ENCODE assay signal across 8 cellular contexts in the genomic region with DNA sequence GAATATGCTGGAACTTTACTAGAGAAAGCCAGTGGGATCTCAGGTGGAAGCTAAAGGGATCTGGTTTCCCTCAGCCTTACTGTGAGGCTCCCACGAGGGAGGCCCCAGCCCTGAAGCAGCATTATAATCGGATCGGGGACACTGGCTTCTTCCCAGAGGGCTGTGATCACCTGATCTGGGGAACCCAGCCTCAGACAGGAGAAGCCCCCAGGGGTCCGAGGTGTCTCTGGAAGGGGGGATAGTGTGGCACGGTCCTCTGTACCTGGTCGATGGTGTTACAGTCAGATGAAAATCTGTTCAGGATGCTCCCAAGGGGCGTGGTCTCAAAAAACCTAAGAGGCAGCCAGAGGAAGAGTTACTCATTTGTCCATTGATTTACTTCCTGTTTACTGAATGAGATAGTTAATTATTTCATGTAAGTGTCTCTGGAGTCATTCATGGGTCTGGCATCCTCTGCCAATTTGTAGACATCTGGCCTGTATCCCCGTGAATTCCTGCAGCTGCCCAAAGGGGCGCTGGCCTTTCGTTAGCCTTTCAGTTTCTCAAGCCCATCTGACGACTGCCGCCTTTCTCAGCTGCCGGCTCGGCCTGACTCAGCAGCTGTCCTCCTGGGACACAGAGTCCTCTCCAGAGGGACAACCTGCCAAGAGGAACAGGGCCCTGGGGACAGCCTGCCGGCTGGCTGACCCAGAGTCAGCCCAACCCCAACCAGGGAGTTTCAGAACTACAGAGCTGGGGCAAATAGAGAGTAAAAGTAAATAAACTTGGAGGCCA. TPM values are rescaled to one million over a fixed set of nuclear protein-coding genes. Genes with fewer than 3 reads are reported as not detected.
A peak's percentile ranks its signal among the peaks of the same experiment; 100 is the strongest.
DNase-seq lines count a peak whose midpoint lies in the region; ATAC-seq and TF ChIP-seq lines count a peak whose summit lies in the region.

No MANE protein-coding gene starts in this region.

- H3K9me3 Mint-ChIP-seq in T-cell, result no peaks in the 10 kb centered on the region

- no peak overlapping the region for H3K4me3 Mint-ChIP-seq in T-cell

- CTCF ChIA-PET in T-cell (lab: Charles Lee), result interaction anchor here in 1 of 2 donors (0.5 kb wide), 1 partner anchor 185 kb away, joined by 3 read pairs; no protein-coding TSS in a partner anchor

- H3K36me3 Mint-ChIP-seq in T-cell, result no peaks in the 10 kb centered on the region

- DNase-seq in GM06990 (ENCODE audit: extremely low read depth, insufficient read length), result no peak
- peak; percentile 71 for DNase-seq in NB4 (ENCODE audit: low read depth)
- DNase-seq in dermis blood vessel endothelial cell, result peak; percentile 55
- peak; percentile 86 for DNase-seq in mucosa of gallbladder (ENCODE audit: low spot score)
- no peak for DNase-seq in T-cell
- DNase-seq in stimulated activated naive CD8-positive, alpha-beta T cell treated with anti-CD3 and anti-CD28 coated beads, Interleukin-15, Interleukin-2, amounts not matched to agents 100 U/mL and 50 U/mL, for 24 hours, result no peak
- no peak for DNase-seq in islet precursor cell

- no peaks in the 10 kb centered on the region for H3K4me1 Mint-ChIP-seq in T-cell

- TF ChIP-seq POLR2A in NB4 (IDR thresholded peaks at IDR 0.05; ENCODE audit: extremely low read depth, insufficient read length), result no peak

- H3K4me3 ChIP-seq in GM06990 (replicated peaks; ENCODE audit: low read depth, low read length) (no peak overlapping the region), NB4 (ENCODE audit: low read depth, low read length) (no peak overlapping the region)

- peak; percentile 27 for TF ChIP-seq CTCF in GM06990 (IDR thresholded peaks at IDR 0.05; ENCODE audit: insufficient read depth, low read length, poor library complexity, severe bottlenecking)
- peak; percentile 12 for TF ChIP-seq CTCF in NB4 (IDR thresholded peaks at IDR 0.05; ENCODE audit: low read depth, low read length)

- ATAC-seq in T-cell (replicated peaks in 1 of 4) (no peak), HG03520 (IDR thresholded peaks at IDR 0.05; ENCODE audit: unreplicated experiment) (no peak)
- no peak for ATAC-seq in stimulated activated naive CD8-positive, alpha-beta T cell treated with anti-CD3 and anti-CD28 coated beads, Interleukin-15, Interleukin-2, amounts not matched to agents 100 U/mL and 50 U/mL, for 24 hours

- H3K27me3 Mint-ChIP-seq in T-cell, result no peaks in the 10 kb centered on the region

- POLR2A ChIA-PET in T-cell (lab: Charles Lee), result no interaction called here

- H3K36me3 ChIP-seq in GM06990 (ENCODE audit: control insufficient read depth, insufficient read depth, low read length), result no peaks in the 10 kb centered on the region

- no peaks in the 10 kb centered on the region for H3K27me3 ChIP-seq in GM06990 (replicated peaks; ENCODE audit: control insufficient read depth, insufficient read depth, low read length)

- H3K27ac Mint-ChIP-seq in T-cell, result no peak overlapping the region

RNA-seq across cellular contexts. Expression of gene KCNJ11, which starts 17.0 kb away (rescaled TPM):
- total RNA-seq in dermis blood vessel endothelial cell, result 0.65 and 3.6 TPM in 2 replicates
- total RNA-seq in mucosa of gallbladder, result 11.9 TPM
- total RNA-seq in T-cell, result under 1 TPM in 4 of 5 donors, not detected in 1; 0.33 to 0.63 (median 0.50) TPM

RNA-seq across cellular contexts. Expression of gene NCR3LG1, which starts 53.8 kb away (rescaled TPM):
- total RNA-seq in dermis blood vessel endothelial cell (0.85 and 2.7 TPM in 2 replicates), mucosa of gallbladder (8.2 TPM), T-cell (1 to 10 TPM; 1.8 to 3.6 (median 2.6) TPM)

Comparison
In these comparisons a context has a peak if more than half of its experiments do, and no peak if none do; other contexts are left out.
1. DNase-seq: peak in NB4 (single experiment), dermis blood vessel endothelial cell (single experiment) and mucosa of gallbladder (single experiment); none in GM06990 (single experiment), T-cell (0 of 34), stimulated activated naive CD8-positive, alpha-beta T cell treated with anti-CD3 and anti-CD28 coated beads, Interleukin-15, Interleukin-2, amounts not matched to agents 100 U/mL and 50 U/mL, for 24 hours (single experiment) and islet precursor cell (single experiment).